ENCODE assay signal across 8 cellular contexts in genomic region chr9:35656841-35657326, GRCh38. TPM values are rescaled to one million over a fixed set of nuclear protein-coding genes. Genes with fewer than 3 reads are reported as not detected.
DNase-seq lines count a peak whose midpoint lies in the region; ATAC-seq and TF ChIP-seq lines count a peak whose summit lies in the region.

No MANE protein-coding gene starts in this region.

- TF ChIP-seq POLR2A in NB4 (IDR thresholded peaks at IDR 0.05; ENCODE audit: extremely low read depth, insufficient read length), result no peak

- H3K9ac ChIP-seq in duodenal mucosa (ENCODE audit: low read depth in 1 of 2, low read length in 2 of 2), result peak overlapping the region; percentile 59 to 81

- peak overlapping the region; percentile 99 for H3K27ac Mint-ChIP-seq in natural killer cell treated with Interleukin-12 subunit alpha and Interleukin-12 subunit beta and Interleukin-15 and Interleukin-18, amount 100 ng/mL, for 72 hours

- no peak for ATAC-seq in natural killer cell treated with Interleukin-12 subunit alpha and Interleukin-12 subunit beta and Interleukin-15 and Interleukin-18, amount 100 ng/mL, for 72 hours
- no peak for ATAC-seq in GM21390 (IDR thresholded peaks at IDR 0.05; ENCODE audit: unreplicated experiment)

- H3K4me1 ChIP-seq in duodenal mucosa (ENCODE audit: control insufficient read depth in 1 of 2, insufficient read depth in 2 of 2, low read length in 2 of 2), result peaks cover 23 to 32% of the 10 kb centered on the region in 2 donors

- peak overlapping the region; percentile 88 for H3K4me3 Mint-ChIP-seq in natural killer cell treated with Interleukin-12 subunit alpha and Interleukin-12 subunit beta and Interleukin-15 and Interleukin-18, amount 100 ng/mL, for 72 hours

- TF ChIP-seq CTCF in AG10803 (conservative IDR thresholded peaks at IDR 0.05; ENCODE audit: low read length) (no peak), NB4 (IDR thresholded peaks at IDR 0.05; ENCODE audit: low read depth, low read length) (no peak), GM10248 (IDR thresholded peaks at IDR 0.05; ENCODE audit: control extremely low read depth, extremely low read depth, low read depth, missing control alignments) (no peak)

- no peaks in the 10 kb centered on the region for H3K27me3 Mint-ChIP-seq in natural killer cell treated with Interleukin-12 subunit alpha and Interleukin-12 subunit beta and Interleukin-15 and Interleukin-18, amount 100 ng/mL, for 72 hours

- peaks cover 6% of the 10 kb centered on the region for H3K36me3 Mint-ChIP-seq in natural killer cell treated with Interleukin-12 subunit alpha and Interleukin-12 subunit beta and Interleukin-15 and Interleukin-18, amount 100 ng/mL, for 72 hours

- POLR2A ChIA-PET in GM10248 (lab: Yijun Ruan, JAX), result interaction anchor here (0.9 kb wide), 1 partner anchor 76 kb away, joined by 3 read pairs; the partner anchor contains the start of genes CREB3 and TLN1

- peaks cover 51 to 52% of the 10 kb centered on the region in 2 donors for H3K4me1 Mint-ChIP-seq in natural killer cell treated with Interleukin-12 subunit alpha and Interleukin-12 subunit beta and Interleukin-15 and Interleukin-18, amount 100 ng/mL, for 72 hours (ENCODE audit: low read depth in 2 of 2)

- no peaks in the 10 kb centered on the region for H3K27me3 ChIP-seq in duodenal mucosa (ENCODE audit: control insufficient read depth in 1 of 2, insufficient read depth in 2 of 2, low read length in 2 of 2)

- H3K36me3 ChIP-seq in duodenal mucosa (ENCODE audit: control insufficient read depth in 1 of 2, insufficient read depth in 2 of 2, low read length in 2 of 2), result peaks cover 7% of the 10 kb centered on the region in 2 donors

- no peaks in the 10 kb centered on the region for H3K9me3 Mint-ChIP-seq in natural killer cell treated with Interleukin-12 subunit alpha and Interleukin-12 subunit beta and Interleukin-15 and Interleukin-18, amount 100 ng/mL, for 72 hours

- CTCF ChIA-PET in GM10248 (lab: Yijun Ruan, JAX), result interaction anchor here (0.7 to 12.2 kb wide), 18 partner anchors 9 to 560 kb away, joined by 3 to 138 read pairs (median 4); partner anchors contain the start of genes FAM221B, GBA2, PIGO and RGP1

- no peak for DNase-seq in AG10803 (ENCODE audit: low read depth)
- DNase-seq in NB4 (ENCODE audit: low read depth), result peak; percentile 19
- no peak for DNase-seq in natural killer cell treated with Interleukin-12 subunit alpha and Interleukin-12 subunit beta and Interleukin-15 and Interleukin-18, amount 100 ng/mL, for 72 hours (ENCODE audit: low spot score)
- DNase-seq in GM10248 (ENCODE audit: extremely low spot score), result no peak
- DNase-seq in DMS 273 (lab: John Stamatoyannopoulos, UW; ENCODE audit: unreplicated experiment), result no peak
- no peak for DNase-seq in NCI-H2081 treated with DMSO at 0.1 percent for 48 hours (lab: John Stamatoyannopoulos, UW)

- H3K27ac ChIP-seq in duodenal mucosa (ENCODE audit: low read depth, low read length), result peak overlapping the region; percentile 99

- H3K4me3 ChIP-seq in AG10803 (ENCODE audit: low read length) (peak overlapping the region; percentile 50), NB4 (ENCODE audit: low read depth, low read length) (no peak overlapping the region), duodenal mucosa (ENCODE audit: low read depth in 1 of 2, low read length in 2 of 2) (peak overlapping the region; percentile 59 to 77)

- no peaks in the 10 kb centered on the region for H3K9me3 ChIP-seq in duodenal mucosa (ENCODE audit: control insufficient read depth in 1 of 2, low read length in 2 of 2)

RNA-seq across cellular contexts. Expression of gene RMRP, which starts 0.9 kb away (rescaled TPM):
- total RNA-seq in natural killer cell treated with Interleukin-12 subunit alpha and Interleukin-12 subunit beta and Interleukin-15 and Interleukin-18, amount 100 ng/mL, for 72 hours, result 1,000 to 10,000 TPM; 3,856 to 4,437 TPM

RNA-seq across cellular contexts. Expression of gene CCDC107, which starts 1.2 kb away (rescaled TPM):
- 10 to 100 TPM; 12.0 to 21.5 TPM for total RNA-seq in natural killer cell treated with Interleukin-12 subunit alpha and Interleukin-12 subunit beta and Interleukin-15 and Interleukin-18, amount 100 ng/mL, for 72 hours

RNA-seq across cellular contexts. Expression of gene SIT1, which starts 6.2 kb away (rescaled TPM):
- 1 to 10 TPM; 3.5 to 7.1 TPM for total RNA-seq in natural killer cell treated with Interleukin-12 subunit alpha and Interleukin-12 subunit beta and Interleukin-15 and Interleukin-18, amount 100 ng/mL, for 72 hours

RNA-seq across cellular contexts. Expression of gene ARHGEF39, which starts 8.1 kb away (rescaled TPM):
- 10 to 100 TPM in 1 of 2 donors, 1 to 10 TPM in 1; 4.6 to 14.2 TPM for total RNA-seq in natural killer cell treated with Interleukin-12 subunit alpha and Interleukin-12 subunit beta and Interleukin-15 and Interleukin-18, amount 100 ng/mL, for 72 hours

RNA-seq across cellular contexts. Expression of gene CA9, which starts 16.8 kb away (rescaled TPM):
- not detected for total RNA-seq in natural killer cell treated with Interleukin-12 subunit alpha and Interleukin-12 subunit beta and Interleukin-15 and Interleukin-18, amount 100 ng/mL, for 72 hours
